16 cellular contexts compared by ENCODE assay signal in the genomic region with DNA sequence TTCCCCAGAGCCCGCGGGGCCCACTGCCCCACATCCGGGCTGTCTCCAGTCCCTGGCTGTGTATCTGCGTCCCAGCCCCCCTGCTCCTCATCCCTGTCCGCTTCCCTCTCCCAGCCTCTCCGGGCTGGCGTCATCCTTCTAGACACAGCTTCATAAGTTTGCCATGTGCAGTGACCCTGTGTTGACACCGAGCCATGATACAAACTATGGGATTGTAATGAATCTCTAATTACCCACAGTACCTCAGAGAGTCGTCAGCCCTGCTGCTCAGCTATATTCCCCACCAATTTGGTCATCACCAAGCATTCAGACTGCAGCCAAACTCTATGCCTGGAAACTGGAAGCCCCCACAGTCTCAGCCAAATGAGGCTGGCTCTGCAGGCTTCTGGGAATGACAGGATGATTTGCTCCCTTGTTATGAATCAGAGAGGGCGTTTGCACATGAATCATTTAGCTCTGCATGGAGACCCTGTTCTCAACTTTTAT.
DNase-seq lines count a peak whose midpoint lies in the region; ATAC-seq and TF ChIP-seq lines count a peak whose summit lies in the region.
"Had no signal": no experiment of that assay in that cellular context is flagged by ENCODE, and none has a peak within 500 bp of the region (broad histone marks: within the 10 kb centered on the region; RNA-seq: fewer than 3 reads in every experiment).

No MANE protein-coding gene starts in this region.

- no peaks in the 10 kb centered on the region for H3K36me3 ChIP-seq in endodermal cell (ENCODE audit: control insufficient read depth, insufficient read depth, low read length)
- H3K36me3 ChIP-seq: heart left ventricle, spleen had no signal

- H3K4me1 ChIP-seq in endodermal cell (ENCODE audit: control insufficient read depth, insufficient read depth, low read length) = no peaks in the 10 kb centered on the region
- H3K4me1 ChIP-seq: heart left ventricle, spleen had no signal

- H3K27me3 Mint-ChIP-seq in endodermal cell (ENCODE audit: insufficient read depth) (no peaks in the 10 kb centered on the region), nephron progenitor cell (ENCODE audit: low read depth, poor library complexity) (peaks cover 8% of the 10 kb centered on the region)
- no peaks in the 10 kb centered on the region for H3K27me3 Mint-ChIP-seq in activated CD4-positive, alpha-beta T cell treated with anti-CD3 and anti-CD28 coated beads for 36 hours
- H3K27me3 Mint-ChIP-seq: activated naive CD8-positive, alpha-beta T cell treated with anti-CD3 and anti-CD28 coated beads, Interleukin-2, amount 10 ng/mL, durations not matched to agents 7 days and 5 days; T-cell had no signal

- H3K9me3 Mint-ChIP-seq in endodermal cell (no peaks in the 10 kb centered on the region), nephron progenitor cell (no peaks in the 10 kb centered on the region)
- H3K9me3 Mint-ChIP-seq in activated CD4-positive, alpha-beta T cell treated with anti-CD3 and anti-CD28 coated beads for 36 hours (ENCODE audit: low read depth) = no peaks in the 10 kb centered on the region
- H3K9me3 Mint-ChIP-seq: activated naive CD8-positive, alpha-beta T cell treated with anti-CD3 and anti-CD28 coated beads, Interleukin-2, amount 10 ng/mL, durations not matched to agents 7 days and 5 days had no signal

- peak overlapping the region; percentile 64 for H3K27ac ChIP-seq in endodermal cell (ENCODE audit: low read depth, low read length)
- H3K27ac ChIP-seq: heart left ventricle, spleen had no signal

- CTCF ChIA-PET in activated CD4-positive, alpha-beta T cell treated with anti-CD3 and anti-CD28 coated beads for 36 hours (lab: Charles Lee) = no interaction called here

- H3K27me3 ChIP-seq in endodermal cell (ENCODE audit: control insufficient read depth, insufficient read depth, low read length, poor library complexity, severe bottlenecking) = no peaks in the 10 kb centered on the region
- H3K27me3 ChIP-seq: heart left ventricle had no signal

- H3K36me3 Mint-ChIP-seq in endodermal cell (ENCODE audit: low read depth) (no peaks in the 10 kb centered on the region), nephron progenitor cell (ENCODE audit: low read depth) (no peaks in the 10 kb centered on the region)
- no peaks in the 10 kb centered on the region for H3K36me3 Mint-ChIP-seq in activated CD4-positive, alpha-beta T cell treated with anti-CD3 and anti-CD28 coated beads for 36 hours (ENCODE audit: low read depth)
- H3K36me3 Mint-ChIP-seq: activated naive CD8-positive, alpha-beta T cell treated with anti-CD3 and anti-CD28 coated beads, Interleukin-2, amount 10 ng/mL, durations not matched to agents 7 days and 5 days; T-cell had no signal

- no peak overlapping the region for H3K9ac ChIP-seq in endodermal cell (ENCODE audit: extremely low read depth, low read length, poor library complexity, severe bottlenecking)

- ATAC-seq in activated CD4-positive, alpha-beta T cell treated with anti-CD3 and anti-CD28 coated beads for 36 hours = no peak
- no peak for ATAC-seq in GM19035 (IDR thresholded peaks at IDR 0.05; ENCODE audit: unreplicated experiment)
- ATAC-seq: activated CD4-positive, CD25-positive, alpha-beta regulatory T cell treated with anti-CD3 and anti-CD28 coated beads, Interleukin-2, amount 50 U/mL, for 24 hours; heart left ventricle; left ventricle myocardium superior; T-cell had no signal

- H3K9me3 ChIP-seq in endodermal cell (ENCODE audit: control insufficient read depth, low read length) = no peaks in the 10 kb centered on the region
- H3K9me3 ChIP-seq: heart left ventricle, spleen had no signal

- no peak overlapping the region for H3K4me3 Mint-ChIP-seq in endodermal cell
- H3K4me3 Mint-ChIP-seq in nephron progenitor cell = no peak overlapping the region
- no peak overlapping the region for H3K4me3 Mint-ChIP-seq in activated CD4-positive, alpha-beta T cell treated with anti-CD3 and anti-CD28 coated beads for 36 hours
- H3K4me3 Mint-ChIP-seq: activated naive CD8-positive, alpha-beta T cell treated with anti-CD3 and anti-CD28 coated beads, Interleukin-2, amount 10 ng/mL, durations not matched to agents 7 days and 5 days; HFFc6; T-cell had no signal

- DNase-seq in Caki2 (ENCODE audit: low read depth) (peak; percentile 70), NCI-H446 treated with DMSO at 0.1 percent for 48 hours (lab: John Stamatoyannopoulos, UW) (peak; percentile 85), endodermal cell (peak; percentile 51), nephron progenitor cell (no peak), UCSD-AML1 (lab: John Stamatoyannopoulos, UW; ENCODE audit: unreplicated experiment) (no peak)
- DNase-seq in stimulated activated CD4-positive, alpha-beta T cell treated with anti-CD3 and anti-CD28 coated beads, Interleukin-2, amount 100 ng/mL, for 48 hours = no peak
- DNase-seq in activated CD4-positive, alpha-beta T cell treated with anti-CD3 and anti-CD28 coated beads for 36 hours = no peak
- DNase-seq: ACHN; activated naive CD8-positive, alpha-beta T cell treated with anti-CD3 and anti-CD28 coated beads, Interleukin-2, amount 10 ng/mL, durations not matched to agents 7 days and 5 days; HFFc6; left ventricle myocardium superior; spleen; T-cell had no signal

- POLR2A ChIA-PET in activated CD4-positive, alpha-beta T cell treated with anti-CD3 and anti-CD28 coated beads for 36 hours (lab: Charles Lee) = no interaction called here

- no peak overlapping the region for H3K4me3 ChIP-seq in endodermal cell (ENCODE audit: low read length)
- H3K4me3 ChIP-seq: heart left ventricle, spleen had no signal

- in situ Hi-C loops in Caki2 (cut with HindIII; ENCODE audit: low pct_unique_long_range_greater_than_20kb, low sequenced_read_pairs) = no loop called here

- peaks cover 6% of the 10 kb centered on the region for H3K4me1 Mint-ChIP-seq in endodermal cell
- H3K4me1 Mint-ChIP-seq in nephron progenitor cell = peaks cover 20% of the 10 kb centered on the region
- H3K4me1 Mint-ChIP-seq in activated CD4-positive, alpha-beta T cell treated with anti-CD3 and anti-CD28 coated beads for 36 hours = no peaks in the 10 kb centered on the region
- H3K4me1 Mint-ChIP-seq: activated naive CD8-positive, alpha-beta T cell treated with anti-CD3 and anti-CD28 coated beads, Interleukin-2, amount 10 ng/mL, durations not matched to agents 7 days and 5 days; T-cell had no signal

- TF ChIP-seq CTCF in endodermal cell (conservative IDR thresholded peaks at IDR 0.05) (no peak), nephron progenitor cell (IDR thresholded peaks at IDR 0.05) (no peak)

- H3K27ac Mint-ChIP-seq in endodermal cell (no peak overlapping the region), nephron progenitor cell (peak overlapping the region; percentile 68)
- H3K27ac Mint-ChIP-seq in activated CD4-positive, alpha-beta T cell treated with anti-CD3 and anti-CD28 coated beads for 36 hours = no peak overlapping the region
- H3K27ac Mint-ChIP-seq: activated naive CD8-positive, alpha-beta T cell treated with anti-CD3 and anti-CD28 coated beads, Interleukin-2, amount 10 ng/mL, durations not matched to agents 7 days and 5 days; HFFc6; T-cell had no signal

- 70 to 79% methylated on average over 2 to 10 of the region's 10 CpGs for WGBS in endodermal cell (ENCODE audit: insufficient coverage in 1 of 2, insufficient read length in 1 of 2), 2 experiments

- intact Hi-C loops in activated CD4-positive, alpha-beta T cell treated with anti-CD3 and anti-CD28 coated beads for 36 hours (cut with DNase I, micrococcal nuclease) = no loop called here

Comparison
In these comparisons a context has a peak if more than half of its experiments do, and no peak if none do; other contexts are left out.
1. DNase-seq: peak in Caki2 (single experiment), NCI-H446 treated with DMSO at 0.1 percent for 48 hours (single experiment) and endodermal cell (single experiment); none in nephron progenitor cell (single experiment), stimulated activated CD4-positive, alpha-beta T cell treated with anti-CD3 and anti-CD28 coated beads, Interleukin-2, amount 100 ng/mL, for 48 hours (0 of 2), activated CD4-positive, alpha-beta T cell treated with anti-CD3 and anti-CD28 coated beads for 36 hours (single experiment) and UCSD-AML1 (single experiment).